Comparison of ENCODE assay signal across 21 cellular contexts in the genomic region with DNA sequence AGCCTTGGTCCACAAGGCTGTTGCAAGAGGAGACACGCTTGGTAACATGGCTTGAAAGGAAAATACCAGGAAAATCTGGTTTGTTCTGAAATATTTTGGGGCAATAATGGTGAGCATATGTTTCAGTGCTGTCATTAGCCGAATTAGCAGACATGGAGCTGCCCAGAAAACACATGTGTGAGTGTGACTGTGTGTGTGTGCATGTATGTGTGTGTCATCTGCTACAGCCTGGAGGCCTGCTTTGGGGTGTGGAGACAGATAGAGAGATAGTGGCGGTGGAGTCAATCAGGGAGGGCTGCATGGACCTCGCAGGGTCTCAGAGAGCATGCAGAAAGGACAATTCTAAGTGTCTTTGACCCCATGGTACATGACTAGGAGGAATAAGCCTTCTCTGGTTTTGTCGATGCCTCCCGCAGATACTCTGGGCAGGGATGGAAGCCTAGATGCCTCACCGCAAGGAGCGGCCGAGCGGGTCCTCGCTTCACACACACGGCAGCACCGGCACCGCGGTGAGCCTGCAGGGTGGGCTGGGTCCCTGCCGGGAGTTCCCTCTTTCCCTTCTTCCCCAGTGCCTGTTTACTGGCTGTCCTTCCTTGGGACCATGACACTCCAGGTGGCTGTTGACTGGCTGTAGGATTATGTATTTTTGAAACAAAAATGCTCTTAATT. TPM values are rescaled to one million over a fixed set of nuclear protein-coding genes. Genes with fewer than 3 reads are reported as not detected.
A peak's percentile ranks its signal among the peaks of the same experiment; 100 is the strongest.
DNase-seq lines count a peak whose midpoint lies in the region; ATAC-seq and TF ChIP-seq lines count a peak whose summit lies in the region.
"Had no signal": no experiment of that assay in that cellular context is flagged by ENCODE, and none has a peak within 500 bp of the region (broad histone marks: within the 10 kb centered on the region; RNA-seq: fewer than 3 reads in every experiment).

No MANE protein-coding gene starts in this region.

- no peak overlapping the region for H3K27ac Mint-ChIP-seq in immature natural killer cell
- H3K27ac Mint-ChIP-seq: activated naive CD8-positive, alpha-beta T cell; activated T-helper 17 cell treated with anti-CD3 and anti-CD28 coated beads, Interleukin-2, amount 50 U/mL, for 72 hours; HFFc6; IgD-negative memory B cell; natural killer cell treated with Interleukin-12 subunit alpha and Interleukin-12 subunit beta and Interleukin-15 and Interleukin-18, amount 100 ng/mL, for 72 hours had no signal

- intact Hi-C loops in upper lobe of right lung (cut with DNase I) = no loop called here

- peaks cover 19% of the 10 kb centered on the region for H3K4me1 ChIP-seq in HUES6 (ENCODE audit: control insufficient read depth, insufficient read depth, low read length)
- H3K4me1 ChIP-seq in mesodermal cell (ENCODE audit: control insufficient read depth, insufficient read depth, low read length, poor library complexity, severe bottlenecking) = peaks cover 15% of the 10 kb centered on the region
- peaks cover 3% of the 10 kb centered on the region for H3K4me1 ChIP-seq in upper lobe of right lung

- H3K36me3 Mint-ChIP-seq in immature natural killer cell = no peaks in the 10 kb centered on the region
- H3K36me3 Mint-ChIP-seq: activated naive CD8-positive, alpha-beta T cell; IgD-negative memory B cell; natural killer cell treated with Interleukin-12 subunit alpha and Interleukin-12 subunit beta and Interleukin-15 and Interleukin-18, amount 100 ng/mL, for 72 hours had no signal

- no peak for ATAC-seq in upper lobe of right lung
- ATAC-seq: activated T-helper 17 cell treated with anti-CD3 and anti-CD28 coated beads, Interleukin-2, amount 50 U/mL, for 72 hours; gastrocnemius medialis; natural killer cell treated with Interleukin-12 subunit alpha and Interleukin-12 subunit beta and Interleukin-15 and Interleukin-18, amount 100 ng/mL, for 72 hours had no signal

- no peak overlapping the region for H3K4me3 Mint-ChIP-seq in immature natural killer cell
- H3K4me3 Mint-ChIP-seq: activated naive CD8-positive, alpha-beta T cell; activated T-helper 17 cell treated with anti-CD3 and anti-CD28 coated beads, Interleukin-2, amount 50 U/mL, for 72 hours; HFFc6; natural killer cell treated with Interleukin-12 subunit alpha and Interleukin-12 subunit beta and Interleukin-15 and Interleukin-18, amount 100 ng/mL, for 72 hours had no signal

- no peak for TF ChIP-seq CTCF in coronary artery (IDR thresholded peaks at IDR 0.05)
- TF ChIP-seq CTCF in upper lobe of right lung (IDR thresholded peaks at IDR 0.05) = no peak

- peaks cover 0 to 4% of the 10 kb centered on the region in 2 donors for H3K4me1 Mint-ChIP-seq in immature natural killer cell
- H3K4me1 Mint-ChIP-seq: activated T-helper 17 cell treated with anti-CD3 and anti-CD28 coated beads, Interleukin-2, amount 50 U/mL, for 72 hours had no signal

- H3K36me3 ChIP-seq in HUES6 (ENCODE audit: control insufficient read depth, insufficient read depth, low read length) = peaks cover 49% of the 10 kb centered on the region
- peaks cover 60% of the 10 kb centered on the region for H3K36me3 ChIP-seq in mesodermal cell (ENCODE audit: control insufficient read depth, insufficient read depth, low read length)
- peaks cover 11% of the 10 kb centered on the region for H3K36me3 ChIP-seq in upper lobe of right lung
- H3K36me3 ChIP-seq: gastrocnemius medialis had no signal

- DNase-seq in coronary artery (ENCODE audit: low spot score) (no peak), upper lobe of right lung (no peak), T1000 (lab: John Stamatoyannopoulos, UW) (no peak), immature natural killer cell (no peak), GM19238 (ENCODE audit: insufficient read length, low spot score) (no peak)
- DNase-seq: cerebellar nuclear complex; effector CD4-positive, alpha-beta T cell; gastrocnemius medialis; HFFc6; mesenchymal stem cell; MG63; NCI-H1417; NCI-H2107 had no signal

- no peaks in the 10 kb centered on the region for H3K9me3 Mint-ChIP-seq in immature natural killer cell
- H3K9me3 Mint-ChIP-seq: activated T-helper 17 cell treated with anti-CD3 and anti-CD28 coated beads, Interleukin-2, amount 50 U/mL, for 72 hours; HFFc6; IgD-negative memory B cell; natural killer cell treated with Interleukin-12 subunit alpha and Interleukin-12 subunit beta and Interleukin-15 and Interleukin-18, amount 100 ng/mL, for 72 hours had no signal

- peak overlapping the region; percentile 97; the same call in 1 of the 2 replicates for H3K4me3 ChIP-seq in HUES6 (ENCODE audit: low read depth, low read length)
- peak overlapping the region; percentile 98 for H3K4me3 ChIP-seq in coronary artery
- H3K4me3 ChIP-seq in mesodermal cell (ENCODE audit: extremely low read depth, insufficient read depth, low read length, poor library complexity, severe bottlenecking) = peak overlapping the region; percentile 14
- peak overlapping the region; percentile 70 for H3K4me3 ChIP-seq in upper lobe of right lung
- H3K4me3 ChIP-seq: gastrocnemius medialis, MG63 had no signal

- no peak overlapping the region for H3K27ac ChIP-seq in HUES6 (ENCODE audit: low read depth, low read length)
- H3K27ac ChIP-seq in coronary artery = peak overlapping the region in 1 of 2 donors; percentile 98
- no peak overlapping the region for H3K27ac ChIP-seq in mesodermal cell (ENCODE audit: low read depth, low read length, severe bottlenecking)
- H3K27ac ChIP-seq in upper lobe of right lung = no peak overlapping the region
- H3K27ac ChIP-seq: gastrocnemius medialis, HL-60, VCaP had no signal

- H3K27me3 ChIP-seq in HUES6 (ENCODE audit: control insufficient read depth, insufficient read depth, low read length) = no peaks in the 10 kb centered on the region
- H3K27me3 ChIP-seq in upper lobe of right lung = no peaks in the 10 kb centered on the region
- H3K27me3 ChIP-seq: MG63 had no signal

- H3K9ac ChIP-seq in HUES6 (ENCODE audit: low read length) = peak overlapping the region; percentile 21

- H3K9me3 ChIP-seq in HUES6 (ENCODE audit: control insufficient read depth, insufficient read depth, low read depth, low read length) (no peaks in the 10 kb centered on the region), mesodermal cell (ENCODE audit: control insufficient read depth, low read length) (no peaks in the 10 kb centered on the region), upper lobe of right lung (no peaks in the 10 kb centered on the region)
- H3K9me3 ChIP-seq: gastrocnemius medialis, MG63 had no signal

- 95 to 96% methylated on average over 8 to 15 of the region's 16 CpGs for WGBS in mesodermal cell (ENCODE audit: insufficient coverage in 2 of 2), 2 experiments

- H3K27me3 Mint-ChIP-seq in immature natural killer cell (ENCODE audit: low read depth in 3 of 3) = peaks cover 4 to 12% (median 5%) of the 10 kb centered on the region in 3 donors
- H3K27me3 Mint-ChIP-seq: activated T-helper 17 cell treated with anti-CD3 and anti-CD28 coated beads, Interleukin-2, amount 50 U/mL, for 72 hours had no signal

RNA-seq across cellular contexts. Expression of a gene that starts 3.5 kb away (rescaled TPM):
- 53.3 TPM for polyA plus RNA-seq in mesodermal cell (2013, experiment 1 of 2)
- 42.2 TPM for polyA plus RNA-seq in mesodermal cell (2013, experiment 2 of 2)
- total RNA-seq in upper lobe of right lung = 48.7 TPM
- not detected for polyA plus RNA-seq in immature natural killer cell
- polyA plus RNA-seq: IgD-negative memory B cell had no signal

Comparison
In these comparisons a context has a peak if more than half of its experiments do, and no peak if none do; other contexts are left out.
1. H3K4me3 ChIP-seq: peak in every context shown above with its lines; median percentile 98 in coronary artery; 97 in HUES6; 70 in upper lobe of right lung; 14 in mesodermal cell.